In genomic region chr20:6122111-6122872, GRCh38 we compare ENCODE assay signal across 9 cellular contexts. TPM values are rescaled to one million over a fixed set of nuclear protein-coding genes. Genes with fewer than 3 reads are reported as not detected.
DNase-seq lines count a peak whose midpoint lies in the region; ATAC-seq and TF ChIP-seq lines count a peak whose summit lies in the region.
"Had no signal": no experiment of that assay in that cellular context is flagged by ENCODE, and none has a peak within 500 bp of the region (broad histone marks: within the 10 kb centered on the region; RNA-seq: fewer than 3 reads in every experiment).

No MANE protein-coding gene starts in this region.

- DNase-seq in NCI-H510A treated with DMSO at 0.1 percent for 48 hours (lab: John Stamatoyannopoulos, UW) (peak; percentile 59), NCI-H510A (lab: John Stamatoyannopoulos, UW) (no peak), LNCaP clone FGC (ENCODE audit: low read depth) (no peak), brain microvascular endothelial cell (peak; percentile 11), left lung (no peak), tibial nerve (ENCODE audit: low spot score in 2 of 2) (no peak), mesenteric fat pad (ENCODE audit: low spot score) (no peak)
- DNase-seq in stimulated activated naive CD4-positive, alpha-beta T cell (lab: John Stamatoyannopoulos, UW), result no peak
- DNase-seq: DND-41 had no signal

- TF ChIP-seq CTCF in LNCaP clone FGC (IDR thresholded peaks at IDR 0.05; ENCODE audit: control insufficient read depth, extremely low read depth, insufficient read depth), result no peak
- no peak for TF ChIP-seq CTCF in brain microvascular endothelial cell (IDR thresholded peaks at IDR 0.05; ENCODE audit: low read depth, low read length, missing control alignments)
- no peak for TF ChIP-seq CTCF in left lung (IDR thresholded peaks at IDR 0.05)
- no peak for TF ChIP-seq CTCF in tibial nerve (IDR thresholded peaks at IDR 0.05)

- H3K9me3 ChIP-seq in left lung (no peaks in the 10 kb centered on the region), tibial nerve (no peaks in the 10 kb centered on the region)

- H3K27ac ChIP-seq in brain microvascular endothelial cell (no peak overlapping the region), left lung (peak overlapping the region in 1 of 2 donors; percentile 1), tibial nerve (peak overlapping the region in 3 of 4 donors; percentile 4 to 53 (median 22))

- no peak for TF ChIP-seq POLR2A in tibial nerve (IDR thresholded peaks at IDR 0.05)

- in situ Hi-C loops in brain microvascular endothelial cell (cut with HindIII; ENCODE audit: low pct_ligation_motif_present, low sequenced_read_pairs), result no loop called here

- intact Hi-C loops in left lung (cut with DNase I), result no loop called here

- peak; percentile 63 for ATAC-seq in left lung

- no peaks in the 10 kb centered on the region for H3K27me3 ChIP-seq in brain microvascular endothelial cell (replicated peaks)
- H3K27me3 ChIP-seq in left lung, result peaks cover 0 to 33% of the 10 kb centered on the region in 2 donors
- peaks cover 0 to 11% of the 10 kb centered on the region in 2 donors for H3K27me3 ChIP-seq in tibial nerve

- H3K4me3 ChIP-seq in LNCaP clone FGC (ENCODE audit: low read depth, low read length), result peak overlapping the region; percentile 53
- H3K4me3 ChIP-seq in brain microvascular endothelial cell (ENCODE audit: low read depth, low read length), result peak overlapping the region; percentile 64
- peak overlapping the region; percentile 43 to 45 for H3K4me3 ChIP-seq in left lung
- peak overlapping the region; percentile 29 to 55 (median 44) for H3K4me3 ChIP-seq in tibial nerve

- H3K36me3 ChIP-seq in brain microvascular endothelial cell (replicated peaks) (no peaks in the 10 kb centered on the region), left lung (no peaks in the 10 kb centered on the region), tibial nerve (no peaks in the 10 kb centered on the region)

- TF ChIP-seq EP300 in tibial nerve (IDR thresholded peaks at IDR 0.05), result no peak

- peaks cover 0 to 14% of the 10 kb centered on the region in 2 donors for H3K4me1 ChIP-seq in left lung
- peaks cover 0 to 22% (median 6%) of the 10 kb centered on the region in 4 donors for H3K4me1 ChIP-seq in tibial nerve

- 2 to 4% methylated on average over 25 to 26 of the region's 27 CpGs for WGBS in tibial nerve, 2 donors

RNA-seq across cellular contexts. Expression of gene FERMT1, which starts 0.5 kb away (rescaled TPM):
- total RNA-seq in left lung (1 to 10 TPM; 5.3 to 7.2 TPM), tibial nerve (1 to 10 TPM in 2 of 4 donors, under 1 TPM in 2; 0.78 to 3.5 (median 1.2) TPM), mesenteric fat pad (1.2 TPM)

Comparison
In these comparisons a context has a peak if more than half of its experiments do, and no peak if none do; other contexts are left out.
1. DNase-seq: peak in NCI-H510A treated with DMSO at 0.1 percent for 48 hours (single experiment) and brain microvascular endothelial cell (single experiment); none in NCI-H510A (single experiment), LNCaP clone FGC (single experiment), left lung (0 of 2), tibial nerve (0 of 2), mesenteric fat pad (single experiment) and stimulated activated naive CD4-positive, alpha-beta T cell (0 of 6).
2. Peak in every context shown above with its lines, with median percentiles within 50 percentile points of each other: H3K4me3 ChIP-seq.